ENCODE assay signal across 19 cellular contexts in the genomic region with DNA sequence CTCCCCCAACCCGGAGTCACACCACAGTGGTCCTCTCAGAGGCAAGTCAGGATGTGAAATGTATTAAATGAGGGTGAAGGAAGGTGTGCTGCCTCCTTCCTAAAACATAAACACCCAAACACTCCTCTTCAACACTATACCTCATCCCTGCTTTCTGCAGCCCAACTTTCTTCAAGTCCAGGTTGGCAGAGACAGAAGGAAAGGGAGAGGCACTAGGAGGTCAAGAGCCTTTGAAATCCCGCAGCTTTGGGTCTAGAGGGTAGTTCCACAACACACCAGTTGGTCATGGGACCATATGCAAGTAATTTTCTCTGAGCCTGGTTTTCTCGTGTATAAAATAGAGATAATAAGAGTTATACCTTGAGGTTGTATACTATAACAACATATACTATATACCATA. TPM values are rescaled to one million over a fixed set of nuclear protein-coding genes. Genes with fewer than 3 reads are reported as not detected.
A peak's percentile ranks its signal among the peaks of the same experiment; 100 is the strongest.
DNase-seq lines count a peak whose midpoint lies in the region; ATAC-seq and TF ChIP-seq lines count a peak whose summit lies in the region.
"Had no signal": no experiment of that assay in that cellular context is flagged by ENCODE, and none has a peak within 500 bp of the region (broad histone marks: within the 10 kb centered on the region; RNA-seq: fewer than 3 reads in every experiment).

No MANE protein-coding gene starts in this region.

- H4K8ac ChIP-seq in mesendoderm (ENCODE audit: low read depth, low read length): no peak overlapping the region

- H3K27me3 ChIP-seq in GM23338 (ENCODE audit: insufficient read depth): no peaks in the 10 kb centered on the region
- no peaks in the 10 kb centered on the region for H3K27me3 ChIP-seq in HUES48 (ENCODE audit: control insufficient read depth, insufficient read depth, low read length)
- no peaks in the 10 kb centered on the region for H3K27me3 ChIP-seq in mesendoderm (ENCODE audit: insufficient read depth, low read length, poor library complexity)
- H3K27me3 ChIP-seq: BLaER1 had no signal

- H2BK120ac ChIP-seq in mesendoderm (ENCODE audit: low read depth, low read length): no peak overlapping the region

- no peaks in the 10 kb centered on the region for H3K36me3 Mint-ChIP-seq in GM23338 (ENCODE audit: low read depth)
- H3K36me3 Mint-ChIP-seq in osteocyte (ENCODE audit: unreplicated experiment): peaks cover 14% of the 10 kb centered on the region
- H3K36me3 Mint-ChIP-seq: CD14-positive monocyte; CD4-positive, alpha-beta memory T cell; IgD-negative memory B cell had no signal

- H3K4me3 Mint-ChIP-seq in GM23338: no peak overlapping the region
- no peak overlapping the region for H3K4me3 Mint-ChIP-seq in osteocyte (ENCODE audit: unreplicated experiment)
- H3K4me3 Mint-ChIP-seq: CD14-positive monocyte; CD4-positive, alpha-beta memory T cell; HFFc6; IgD-negative memory B cell had no signal

- H3K4me3 ChIP-seq in GM23338: no peak overlapping the region
- no peak overlapping the region for H3K4me3 ChIP-seq in HUES48 (ENCODE audit: low read depth, low read length)
- H3K4me3 ChIP-seq in mesendoderm (ENCODE audit: low read length): no peak overlapping the region
- H3K4me3 ChIP-seq: BLaER1, HAP-1 had no signal

- peaks cover 66% of the 10 kb centered on the region for H3K79me2 ChIP-seq in GM23338 (replicated peaks; ENCODE audit: insufficient read depth)
- peaks cover 5% of the 10 kb centered on the region for H3K79me2 ChIP-seq in mesendoderm (ENCODE audit: control insufficient read depth, insufficient read depth, low read length)

- H3K4me1 Mint-ChIP-seq in GM23338 (peaks cover 69% of the 10 kb centered on the region), osteocyte (ENCODE audit: unreplicated experiment) (peaks cover 84% of the 10 kb centered on the region)
- H3K4me1 Mint-ChIP-seq: CD14-positive monocyte; CD4-positive, alpha-beta memory T cell; IgD-negative memory B cell had no signal

- H3K27me3 Mint-ChIP-seq in GM23338 (ENCODE audit: insufficient read depth, low read depth, poor library complexity): no peaks in the 10 kb centered on the region
- no peaks in the 10 kb centered on the region for H3K27me3 Mint-ChIP-seq in osteocyte (ENCODE audit: unreplicated experiment)
- H3K27me3 Mint-ChIP-seq: CD4-positive, alpha-beta memory T cell; IgD-negative memory B cell had no signal

- 0 out of 2 replicates have a peak overlapping the region, but pooled peaks have one; percentile 86 for H3K27ac ChIP-seq in GM23338 (ENCODE audit: low read depth)
- peak overlapping the region; percentile 84 for H3K27ac ChIP-seq in HUES48 (ENCODE audit: low read depth, low read length)
- H3K27ac ChIP-seq in mesendoderm (ENCODE audit: low read depth, low read length): no peak overlapping the region
- H3K27ac ChIP-seq: BLaER1 had no signal

- no peak overlapping the region for H3K4ac ChIP-seq in mesendoderm (ENCODE audit: low read depth, low read length)

- no peak overlapping the region for H4K5ac ChIP-seq in mesendoderm (ENCODE audit: low read length)

- H2BK15ac ChIP-seq in mesendoderm (replicated peaks; ENCODE audit: low read depth): no peak overlapping the region

- H3K9me2 ChIP-seq in GM23338 (ENCODE audit: insufficient read depth): no peaks in the 10 kb centered on the region

- H3K27ac Mint-ChIP-seq in GM23338 (no peak overlapping the region), osteocyte (ENCODE audit: unreplicated experiment) (peak overlapping the region; percentile 89)
- H3K27ac Mint-ChIP-seq: CD14-positive monocyte; CD4-positive, alpha-beta memory T cell; HFFc6; IgD-negative memory B cell had no signal

- TF ChIP-seq CTCF in GM23338 (conservative IDR thresholded peaks at IDR 0.05; ENCODE audit: low read depth in 2 of 2) (no peak), osteocyte (IDR thresholded peaks at IDR 0.05) (no peak)

- H3K79me1 ChIP-seq in mesendoderm (ENCODE audit: low read length): peaks cover 9% of the 10 kb centered on the region

- no peak overlapping the region for H3K18ac ChIP-seq in mesendoderm (ENCODE audit: low read length)

- no peaks in the 10 kb centered on the region for H4K20me1 ChIP-seq in GM23338 (replicated peaks; ENCODE audit: insufficient read depth)
- H4K20me1 ChIP-seq: BLaER1 had no signal

- no peak overlapping the region for H3K23ac ChIP-seq in mesendoderm (ENCODE audit: low read length)

- no peak for DNase-seq in GM23338 (ENCODE audit: low spot score)
- DNase-seq in mesendoderm: peak; percentile 54
- DNase-seq in osteocyte (ENCODE audit: extremely low spot score, unreplicated experiment): no peak
- DNase-seq in hepatic stellate cell (ENCODE audit: low spot score): no peak
- no peak for DNase-seq in stimulated activated CD4-positive, alpha-beta T cell treated with anti-CD3 and anti-CD28 coated beads, Interleukin-2, amount 100 ng/mL, for 48 hours
- DNase-seq: 8988T; CD4-positive, alpha-beta memory T cell; DMS153; DMS79 treated with DMSO at 0.1 percent for 48 hours; GF-D8; GOT3; HFFc6 had no signal

- no peaks in the 10 kb centered on the region for H3F3A ChIP-seq in GM23338 (replicated peaks; ENCODE audit: low read depth)

- no peak overlapping the region for H2BK5ac ChIP-seq in mesendoderm (ENCODE audit: low read length)

- H3K36me3 ChIP-seq in GM23338 (ENCODE audit: insufficient read depth) (no peaks in the 10 kb centered on the region), HUES48 (ENCODE audit: control insufficient read depth, insufficient read depth, low read length) (no peaks in the 10 kb centered on the region), mesendoderm (ENCODE audit: control insufficient read depth, insufficient read depth, low read length) (no peaks in the 10 kb centered on the region)
- H3K36me3 ChIP-seq: BLaER1, HAP-1 had no signal

- WGBS in mesendoderm (ENCODE audit: extremely low coverage, insufficient coverage, low lambda C conversion rate): no CpG with 5 or more reads among the region's 3 CpGs

- H3K9me3 Mint-ChIP-seq in GM23338: no peaks in the 10 kb centered on the region
- H3K9me3 Mint-ChIP-seq in osteocyte (ENCODE audit: unreplicated experiment): no peaks in the 10 kb centered on the region
- H3K9me3 Mint-ChIP-seq: HFFc6, IgD-negative memory B cell had no signal

- no peaks in the 10 kb centered on the region for H3K9me3 ChIP-seq in HUES48 (ENCODE audit: control insufficient read depth, insufficient read depth, low read length)
- H3K9me3 ChIP-seq: BLaER1, HAP-1 had no signal

- no peak overlapping the region for H2AFZ ChIP-seq in GM23338

- H3K9ac ChIP-seq in HUES48 (ENCODE audit: low read depth, low read length) (no peak overlapping the region), mesendoderm (ENCODE audit: low read length) (no peak overlapping the region)
- H3K9ac ChIP-seq: BLaER1 had no signal

- H3K56ac ChIP-seq in mesendoderm (ENCODE audit: low read length): no peak overlapping the region

- H3K4me1 ChIP-seq in GM23338 (ENCODE audit: insufficient read depth) (peaks cover 69% of the 10 kb centered on the region), HUES48 (ENCODE audit: control insufficient read depth, insufficient read depth, low read length) (peaks cover 52% of the 10 kb centered on the region), mesendoderm (ENCODE audit: control insufficient read depth, low read depth, low read length) (peaks cover 10% of the 10 kb centered on the region)
- H3K4me1 ChIP-seq: BLaER1 had no signal

- H2AK5ac ChIP-seq in mesendoderm (ENCODE audit: low read length): no peak overlapping the region

- H3K4me2 ChIP-seq in GM23338 (peak overlapping the region; percentile 32; the same call in 1 of the 2 replicates), mesendoderm (ENCODE audit: low read length) (no peak overlapping the region)
- H3K4me2 ChIP-seq: BLaER1 had no signal

- no peak for ATAC-seq in GM23338
- ATAC-seq in HG02970 (IDR thresholded peaks at IDR 0.05; ENCODE audit: low FRiP score, unreplicated experiment): no peak
- ATAC-seq: HepG2 had no signal

TF ChIP-seq in GM23338, 12 proteins besides CTCF, POLR2A, EP300 and RAD21 (continues in another document):
- TF ChIP-seq NANOG (IDR thresholded peaks at IDR 0.05; ENCODE audit: borderline replicate concordance): no peak
- no peak for TF ChIP-seq EZH2 (IDR thresholded peaks at IDR 0.05; ENCODE audit: low read depth, unreplicated experiment)
- TF ChIP-seq EZH2phosphoT487 (IDR thresholded peaks at IDR 0.05; ENCODE audit: unreplicated experiment): no peak
- TF ChIP-seq POLR2AphosphoS5 (IDR thresholded peaks at IDR 0.05; ENCODE audit: low read depth): no peak
- TF ChIP-seq, protein P1, sequence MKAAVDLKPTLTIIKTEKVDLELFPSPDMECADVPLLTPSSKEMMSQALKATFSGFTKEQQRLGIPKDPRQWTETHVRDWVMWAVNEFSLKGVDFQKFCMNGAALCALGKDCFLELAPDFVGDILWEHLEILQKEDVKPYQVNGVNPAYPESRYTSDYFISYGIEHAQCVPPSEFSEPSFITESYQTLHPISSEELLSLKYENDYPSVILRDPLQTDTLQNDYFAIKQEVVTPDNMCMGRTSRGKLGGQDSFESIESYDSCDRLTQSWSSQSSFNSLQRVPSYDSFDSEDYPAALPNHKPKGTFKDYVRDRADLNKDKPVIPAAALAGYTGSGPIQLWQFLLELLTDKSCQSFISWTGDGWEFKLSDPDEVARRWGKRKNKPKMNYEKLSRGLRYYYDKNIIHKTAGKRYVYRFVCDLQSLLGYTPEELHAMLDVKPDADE (IDR thresholded peaks at IDR 0.05): no peak

RNA-seq across cellular contexts. Expression of a gene that starts 38.4 kb away (rescaled TPM):
- 13.2 and 17.2 TPM in 2 replicates for total RNA-seq in GM23338 (2014; rRNA removed; shearing (Covaris generic))
- polyA plus RNA-seq in GM23338 (2016; fragmentation: Nextera tagmentation; extraction: Ambion mirVana): 12.1 and 23.6 TPM in 2 replicates
- polyA plus RNA-seq in mesendoderm (2013, experiment 1 of 2): 7.2 TPM
- polyA plus RNA-seq in mesendoderm (2013, experiment 2 of 2): 6.8 TPM
- total RNA-seq in osteocyte: 35.3 and 37.7 TPM in 2 replicates
- total RNA-seq: CD4-positive, alpha-beta memory T cell had no signal
- polyA plus RNA-seq: CD14-positive monocyte; CD4-positive, alpha-beta memory T cell; IgD-negative memory B cell had no signal
